Comparison of ENCODE assay signal across 20 cellular contexts in genomic region chr22:47155131-47155885, GRCh38.
DNase-seq lines count a peak whose midpoint lies in the region; ATAC-seq, FAIRE-seq and TF ChIP-seq lines count a peak whose summit lies in the region.
"Had no signal": no experiment of that assay in that cellular context is flagged by ENCODE, and none has a peak within 500 bp of the region (broad histone marks: within the 10 kb centered on the region; RNA-seq: fewer than 3 reads in every experiment).

No MANE protein-coding gene starts in this region.

- POLR2A ChIA-PET in IMR-90 (lab: Charles Lee; ENCODE audit: unreplicated experiment), result no interaction called here

- H3K9ac ChIP-seq in IMR-90 (ENCODE audit: low read depth, low read length) (no peak overlapping the region), mammary epithelial cell (ENCODE audit: insufficient read depth, low read length) (no peak overlapping the region)
- H3K9ac ChIP-seq: KMS-11 had no signal

- no peak for TF ChIP-seq POLR2A in IMR-90 (IDR thresholded peaks at IDR 0.05; ENCODE audit: low read depth, low read length)

- dilution Hi-C loops in IMR-90 (cut with HindIII; ENCODE audit: low sequenced_read_pairs, unreplicated experiment) (no loop called here), mammary epithelial cell (cut with HindIII; ENCODE audit: low sequenced_read_pairs) (no loop called here)

- H3K4ac ChIP-seq in IMR-90 (ENCODE audit: low read depth, low read length), result peak overlapping the region; percentile 59

- H3K4me1 ChIP-seq in IMR-90 (ENCODE audit: control insufficient read depth, insufficient read depth, low read length) (peaks cover 16% of the 10 kb centered on the region), mammary epithelial cell (ENCODE audit: insufficient read depth, low read length) (peaks cover 14% of the 10 kb centered on the region), pancreas (peaks cover 8 to 16% (median 14%) of the 10 kb centered on the region in 3 donors)

- CTCF ChIA-PET in IMR-90 (lab: Yijun Ruan, JAX) (interaction anchor here (0.8 kb wide), 1 partner anchor 59 kb away, joined by 5 read pairs; no protein-coding TSS in a partner anchor), mammary epithelial cell (lab: Charles Lee; ENCODE audit: low non-redundant PET) (no interaction called here)

- DNase-seq in IMR-90, result no peak
- no peak for DNase-seq in mammary epithelial cell
- DNase-seq in left cardiac atrium, result no peak
- peak in 3 of 6 donors; percentile 44 to 75 (median 52) for DNase-seq in pancreas
- DNase-seq in activated naive CD4-positive, alpha-beta T cell treated with anti-CD3 and anti-CD28 coated beads, Interleukin-2, amount 50 U/mL, for 72 hours (ENCODE audit: low spot score in 2 of 2), result no peak
- DNase-seq: activated naive CD4-positive, alpha-beta T cell; activated T-cell treated with anti-CD3 and anti-CD28 coated beads, Interleukin-2, amount 50 U/mL, for 1 hour; effector CD4-positive, alpha-beta T cell; MV-4-11; naive thymus-derived CD8-positive, alpha-beta T cell; NCI-H748 treated with DMSO at 0.1 percent for 48 hours; stimulated activated CD4-positive, alpha-beta T cell treated with anti-CD3 and anti-CD28 coated beads, Interleukin-2, amount 100 ng/mL, for 48 hours; stimulated activated naive B cell treated with anti-CD40 and anti-IgM and Interleukin-4, amounts not matched to agents 10 μg/mL and 1 μg/mL and 100 μg/mL, for 72 hours had no signal

- H2AFZ ChIP-seq in IMR-90 (replicated peaks; ENCODE audit: low read length, poor library complexity) (peak overlapping the region; percentile 89), mammary epithelial cell (ENCODE audit: low read depth, low read length) (peak overlapping the region; percentile 74)

- H4K5ac ChIP-seq in IMR-90 (ENCODE audit: low read depth, low read length), result no peak overlapping the region

- H2BK15ac ChIP-seq in IMR-90 (ENCODE audit: low read depth, low read length), result no peak overlapping the region; the same call in 2 of the 3 replicates

- H3K4me2 ChIP-seq in IMR-90 (ENCODE audit: low read depth, low read length) (peak overlapping the region; percentile 84; the same call in 1 of the 2 replicates), mammary epithelial cell (ENCODE audit: insufficient read depth, low read depth, low read length) (peak overlapping the region; percentile 73)
- H3K4me2 ChIP-seq: KMS-11 had no signal

- TF ChIP-seq CTCF in IMR-90 (conservative IDR thresholded peaks at IDR 0.05; ENCODE audit: low read depth, low read length) (no peak), mammary epithelial cell (conservative IDR thresholded peaks at IDR 0.05 in 1 of 2, IDR thresholded peaks at IDR 0.05 in 1 of 2; ENCODE audit: extremely low read depth in 1 of 2, insufficient read depth in 1 of 2, low read depth in 1 of 2, low read length in 2 of 2) (no peak), pancreas (IDR thresholded peaks at IDR 0.05) (no peak)

- no peak overlapping the region for H3K18ac ChIP-seq in IMR-90 (ENCODE audit: low read depth, low read length)

- H3K23ac ChIP-seq in IMR-90 (ENCODE audit: low read depth, low read length), result peak overlapping the region; percentile 52; the same call in 1 of the 2 replicates

- H3K79me2 ChIP-seq in mammary epithelial cell (ENCODE audit: insufficient read depth, low read length), result no peaks in the 10 kb centered on the region

- H4K91ac ChIP-seq in IMR-90 (ENCODE audit: insufficient read depth, low read depth, low read length), result no peak overlapping the region

- 36% methylated on average over 10 of the region's 31 CpGs; no CpG with 5 or more reads in 1 of the 2 experiments for WGBS in IMR-90 (ENCODE audit: extremely low coverage in 2 of 2, insufficient read length in 1 of 2), 2 experiments
- 46% methylated on average over 23 of the region's 31 CpGs for WGBS in mammary epithelial cell (ENCODE audit: low coverage, missing lambda C conversion rate)
- WGBS in pancreas, 2 donors, result 50 to 78% methylated on average over 31 of the region's 31 CpGs

- H3K79me1 ChIP-seq in IMR-90 (ENCODE audit: low read depth in 1 of 2, low read length in 2 of 2), result peaks cover 0 to 5% of the 10 kb centered on the region in 2 experiments; a peak in 1 of 4 replicates

- H3K27ac ChIP-seq in IMR-90 (ENCODE audit: insufficient read depth, low read length), result no peak overlapping the region
- H3K27ac ChIP-seq in mammary epithelial cell (ENCODE audit: insufficient read depth, low read depth, low read length), result no peak overlapping the region
- H3K27ac ChIP-seq in pancreas, result peak overlapping the region; percentile 28 to 57 (median 48)
- H3K27ac ChIP-seq: KMS-11 had no signal

- 0 out of 2 replicates have a peak overlapping the region, but pooled peaks have one; percentile 18 for H2BK120ac ChIP-seq in IMR-90 (ENCODE audit: low read depth, low read length)

- peak overlapping the region; percentile 25; the same call in 1 of the 2 replicates for H2AK5ac ChIP-seq in IMR-90 (ENCODE audit: low read depth, low read length)

- H4K20me1 ChIP-seq in IMR-90 (ENCODE audit: insufficient read depth, low read length) (no peaks in the 10 kb centered on the region), mammary epithelial cell (ENCODE audit: insufficient read depth, low read length) (no peaks in the 10 kb centered on the region)

- TF ChIP-seq RAD21 in IMR-90 (IDR thresholded peaks at IDR 0.05; ENCODE audit: low read length), result no peak

- peak overlapping the region; percentile 43 for H2AK9ac ChIP-seq in IMR-90 (replicated peaks; ENCODE audit: low read depth, low read length, poor library complexity)

- H3K36me3 ChIP-seq in IMR-90 (ENCODE audit: control insufficient read depth, insufficient read depth, low read length), result peaks cover 5% of the 10 kb centered on the region; the same call in 1 of the 2 replicates
- no peaks in the 10 kb centered on the region for H3K36me3 ChIP-seq in mammary epithelial cell (ENCODE audit: insufficient read depth, low read length)
- H3K36me3 ChIP-seq in pancreas, result no peaks in the 10 kb centered on the region

- no peak overlapping the region for H3K56ac ChIP-seq in IMR-90 (ENCODE audit: extremely low read depth, insufficient read depth, low read length)

- H2BK20ac ChIP-seq in IMR-90 (ENCODE audit: low read depth, low read length), result no peak overlapping the region

- H3K9me3 ChIP-seq in IMR-90 (ENCODE audit: control insufficient read depth, insufficient read depth, low read length) (peaks cover 2% of the 10 kb centered on the region; the same call in 1 of the 2 replicates), mammary epithelial cell (replicated peaks; ENCODE audit: insufficient read depth, low read length) (no peaks in the 10 kb centered on the region), pancreas (no peaks in the 10 kb centered on the region)
- H3K9me3 ChIP-seq: testis had no signal

- H4K8ac ChIP-seq in IMR-90 (ENCODE audit: low read depth in 2 of 2, low read length in 2 of 2), result peak overlapping the region; percentile 7 to 73; a peak in 3 of 4 replicates

- no peaks in the 10 kb centered on the region for H3K9me3 Mint-ChIP-seq in activated naive CD4-positive, alpha-beta T cell treated with anti-CD3 and anti-CD28 coated beads, Interleukin-2, amount 50 U/mL, for 72 hours
- H3K9me3 Mint-ChIP-seq: naive thymus-derived CD8-positive, alpha-beta T cell had no signal

- BruUV-seq in IMR-90 (replicated peaks; lab: Mats Ljungman, UMichigan), result no TSS peak
- BruUV-seq in mammary epithelial cell (replicated peaks; lab: Mats Ljungman, UMichigan), result no TSS peak

- no peaks in the 10 kb centered on the region for H3K36me3 Mint-ChIP-seq in activated naive CD4-positive, alpha-beta T cell treated with anti-CD3 and anti-CD28 coated beads, Interleukin-2, amount 50 U/mL, for 72 hours

- H3K14ac ChIP-seq in IMR-90 (replicated peaks; ENCODE audit: low read depth, low read length), result no peak overlapping the region; the same call in none of the 2 replicates

- no peak overlapping the region for H2BK5ac ChIP-seq in IMR-90 (ENCODE audit: low read depth, low read length, poor library complexity, severe bottlenecking)

- no peak; the same call in none of the 2 replicates for ATAC-seq in IMR-90 (ENCODE audit: low read depth)
- peak; percentile 51 to 66 for ATAC-seq in left cardiac atrium
- ATAC-seq in pancreas, result peak in 3 of 4 donors; percentile 2 to 22 (median 8)
- no peak for ATAC-seq in HG02938 (IDR thresholded peaks at IDR 0.05; ENCODE audit: unreplicated experiment)
- no peak for ATAC-seq in activated naive CD4-positive, alpha-beta T cell treated with anti-CD3 and anti-CD28 coated beads, Interleukin-2, amount 50 U/mL, for 72 hours
- ATAC-seq in HG03565 (IDR thresholded peaks at IDR 0.05; ENCODE audit: unreplicated experiment), result no peak
- ATAC-seq in GM19351 (IDR thresholded peaks at IDR 0.05; ENCODE audit: unreplicated experiment), result no peak
- ATAC-seq: HCT116; naive thymus-derived CD8-positive, alpha-beta T cell; stimulated activated naive B cell treated with anti-CD40 and anti-IgM and Interleukin-4, amounts not matched to agents 10 μg/mL and 1 μg/mL and 100 μg/mL, for 72 hours had no signal

- in situ Hi-C loops in IMR-90 (cut with MboI; ENCODE audit: low sequenced_read_pairs) (no loop called here), mammary epithelial cell (cut with MboI; ENCODE audit: low sequenced_read_pairs in 2 of 2) (no loop called here)

- H3K4me3 ChIP-seq in IMR-90 (ENCODE audit: insufficient read depth, low read depth, low read length), result no peak overlapping the region
- H3K4me3 ChIP-seq in mammary epithelial cell (replicated peaks in 1 of 3; ENCODE audit: insufficient read depth in 1 of 3, low read depth in 2 of 3, low read length in 3 of 3), result peak overlapping the region in 1 of 3 experiments; percentile 6
- peak overlapping the region in 3 of 4 donors; percentile 6 to 30 (median 29) for H3K4me3 ChIP-seq in pancreas
- H3K4me3 ChIP-seq: testis had no signal

- H3K27ac Mint-ChIP-seq in activated naive CD4-positive, alpha-beta T cell treated with anti-CD3 and anti-CD28 coated beads, Interleukin-2, amount 50 U/mL, for 72 hours, result no peak overlapping the region
- H3K27ac Mint-ChIP-seq: stimulated activated naive B cell treated with anti-CD40 and anti-IgM and Interleukin-4, amounts not matched to agents 10 μg/mL and 1 μg/mL and 100 μg/mL, for 72 hours had no signal

- H3K27me3 ChIP-seq in IMR-90 (ENCODE audit: control insufficient read depth, insufficient read depth, low read length) (no peaks in the 10 kb centered on the region), mammary epithelial cell (ENCODE audit: insufficient read depth, low read length) (no peaks in the 10 kb centered on the region), pancreas (no peaks in the 10 kb centered on the region)
- H3K27me3 ChIP-seq: testis had no signal

- FAIRE-seq in pancreas (lab: Jason Lieb, UNC), result no peak
- FAIRE-seq: D721Med had no signal

- intact Hi-C loops in IMR-90 (cut with micrococcal nuclease) (loop anchor here (10.0 kb wide), 1 partner anchor 311 kb away; no protein-coding TSS in a partner anchor), mammary epithelial cell (cut with micrococcal nuclease) (no loop called here), left cardiac atrium (cut with DNase I) (no loop called here), pancreas (cut with DNase I) (no loop called here)

- H3K9me1 ChIP-seq in IMR-90 (ENCODE audit: insufficient read depth, low read length), result peaks cover 14% of the 10 kb centered on the region

TF ChIP-seq in IMR-90, 13 proteins besides CTCF, POLR2A, EP300 and RAD21 (continues in another document):
- TF ChIP-seq RFX5 (IDR thresholded peaks at IDR 0.05; ENCODE audit: low read depth, low read length) (no peak), MAFK (IDR thresholded peaks at IDR 0.05; ENCODE audit: low read depth, low read length) (no peak), CHD1 (IDR thresholded peaks at IDR 0.05; ENCODE audit: low read depth, low read length) (no peak)

Comparison
In these comparisons a context has a peak if more than half of its experiments do, and no peak if none do; other contexts are left out.
1. ATAC-seq: peak in left cardiac atrium (2 of 2) and pancreas (3 of 4); none in IMR-90 (single experiment), HG02938 (single experiment), activated naive CD4-positive, alpha-beta T cell treated with anti-CD3 and anti-CD28 coated beads, Interleukin-2, amount 50 U/mL, for 72 hours (0 of 2), HG03565 (single experiment) and GM19351 (single experiment).
2. H3K27ac ChIP-seq: peak in pancreas (4 of 4); none in IMR-90 (single experiment) and mammary epithelial cell (single experiment).